Comparison of ENCODE assay signal across 1 cellular context in the genomic region with DNA sequence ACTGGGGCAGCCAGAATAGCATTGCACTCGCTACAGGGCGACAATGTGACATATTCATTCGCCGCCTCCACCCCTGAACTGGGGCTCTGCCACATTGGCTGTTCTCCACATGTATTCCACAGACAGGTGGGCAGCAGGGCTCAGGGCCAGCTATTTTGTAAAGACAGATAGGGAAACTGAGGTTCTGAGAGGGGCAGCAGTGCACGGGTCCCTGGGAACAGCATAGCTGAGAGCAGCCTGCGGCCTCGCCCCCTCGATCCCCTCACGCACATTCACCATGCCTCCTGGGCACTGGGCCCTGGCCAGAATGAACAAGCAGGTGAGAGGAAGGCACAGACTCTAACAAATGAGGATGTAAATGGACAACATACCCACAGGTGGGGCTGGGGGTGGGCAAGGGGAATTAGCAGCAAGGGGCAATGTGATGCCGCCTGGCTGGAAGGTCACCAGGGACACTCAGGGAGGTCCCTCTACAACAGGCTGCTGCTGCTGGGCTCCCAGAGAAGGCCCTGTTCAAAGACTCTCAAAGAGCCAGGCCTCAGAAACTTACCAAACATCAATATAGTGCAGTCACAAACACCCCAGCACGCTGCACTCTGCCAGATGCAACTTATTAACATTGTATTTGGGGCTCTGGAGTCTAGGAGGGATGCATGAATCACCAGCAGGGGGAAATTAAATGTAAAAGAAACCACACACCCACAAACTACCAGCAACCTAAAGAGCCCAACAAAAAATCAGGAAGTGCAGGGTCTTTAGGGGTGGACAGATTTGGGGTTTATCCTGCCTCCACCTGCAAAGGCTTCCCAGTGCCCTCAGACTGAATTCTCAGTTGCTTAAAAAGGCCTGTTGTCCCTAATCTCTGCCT.
TF ChIP-seq lines count a peak whose summit lies in the region.

No MANE protein-coding gene starts in this region.

TF ChIP-seq in SK-N-SH, 30 proteins besides CTCF, POLR2A, EP300 and RAD21 (continued from another document):
- TF ChIP-seq, protein P1, sequence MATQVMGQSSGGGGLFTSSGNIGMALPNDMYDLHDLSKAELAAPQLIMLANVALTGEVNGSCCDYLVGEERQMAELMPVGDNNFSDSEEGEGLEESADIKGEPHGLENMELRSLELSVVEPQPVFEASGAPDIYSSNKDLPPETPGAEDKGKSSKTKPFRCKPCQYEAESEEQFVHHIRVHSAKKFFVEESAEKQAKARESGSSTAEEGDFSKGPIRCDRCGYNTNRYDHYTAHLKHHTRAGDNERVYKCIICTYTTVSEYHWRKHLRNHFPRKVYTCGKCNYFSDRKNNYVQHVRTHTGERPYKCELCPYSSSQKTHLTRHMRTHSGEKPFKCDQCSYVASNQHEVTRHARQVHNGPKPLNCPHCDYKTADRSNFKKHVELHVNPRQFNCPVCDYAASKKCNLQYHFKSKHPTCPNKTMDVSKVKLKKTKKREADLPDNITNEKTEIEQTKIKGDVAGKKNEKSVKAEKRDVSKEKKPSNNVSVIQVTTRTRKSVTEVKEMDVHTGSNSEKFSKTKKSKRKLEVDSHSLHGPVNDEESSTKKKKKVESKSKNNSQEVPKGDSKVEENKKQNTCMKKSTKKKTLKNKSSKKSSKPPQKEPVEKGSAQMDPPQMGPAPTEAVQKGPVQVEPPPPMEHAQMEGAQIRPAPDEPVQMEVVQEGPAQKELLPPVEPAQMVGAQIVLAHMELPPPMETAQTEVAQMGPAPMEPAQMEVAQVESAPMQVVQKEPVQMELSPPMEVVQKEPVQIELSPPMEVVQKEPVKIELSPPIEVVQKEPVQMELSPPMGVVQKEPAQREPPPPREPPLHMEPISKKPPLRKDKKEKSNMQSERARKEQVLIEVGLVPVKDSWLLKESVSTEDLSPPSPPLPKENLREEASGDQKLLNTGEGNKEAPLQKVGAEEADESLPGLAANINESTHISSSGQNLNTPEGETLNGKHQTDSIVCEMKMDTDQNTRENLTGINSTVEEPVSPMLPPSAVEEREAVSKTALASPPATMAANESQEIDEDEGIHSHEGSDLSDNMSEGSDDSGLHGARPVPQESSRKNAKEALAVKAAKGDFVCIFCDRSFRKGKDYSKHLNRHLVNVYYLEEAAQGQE (IDR thresholded peaks at IDR 0.05; ENCODE audit: low read depth, low read length) = no peak
- TF ChIP-seq, protein P2, sequence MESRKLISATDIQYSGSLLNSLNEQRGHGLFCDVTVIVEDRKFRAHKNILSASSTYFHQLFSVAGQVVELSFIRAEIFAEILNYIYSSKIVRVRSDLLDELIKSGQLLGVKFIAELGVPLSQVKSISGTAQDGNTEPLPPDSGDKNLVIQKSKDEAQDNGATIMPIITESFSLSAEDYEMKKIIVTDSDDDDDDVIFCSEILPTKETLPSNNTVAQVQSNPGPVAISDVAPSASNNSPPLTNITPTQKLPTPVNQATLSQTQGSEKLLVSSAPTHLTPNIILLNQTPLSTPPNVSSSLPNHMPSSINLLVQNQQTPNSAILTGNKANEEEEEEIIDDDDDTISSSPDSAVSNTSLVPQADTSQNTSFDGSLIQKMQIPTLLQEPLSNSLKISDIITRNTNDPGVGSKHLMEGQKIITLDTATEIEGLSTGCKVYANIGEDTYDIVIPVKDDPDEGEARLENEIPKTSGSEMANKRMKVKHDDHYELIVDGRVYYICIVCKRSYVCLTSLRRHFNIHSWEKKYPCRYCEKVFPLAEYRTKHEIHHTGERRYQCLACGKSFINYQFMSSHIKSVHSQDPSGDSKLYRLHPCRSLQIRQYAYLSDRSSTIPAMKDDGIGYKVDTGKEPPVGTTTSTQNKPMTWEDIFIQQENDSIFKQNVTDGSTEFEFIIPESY (IDR thresholded peaks at IDR 0.05; ENCODE audit: borderline replicate concordance, low read depth) = no peak
- no peak for TF ChIP-seq POLR2AphosphoS5 (IDR thresholded peaks at IDR 0.05; ENCODE audit: low read depth, low read length)
- TF ChIP-seq SMC3 (IDR thresholded peaks at IDR 0.05; ENCODE audit: low read depth, low read length) = peak; percentile 36; the same call in 1 of the 2 replicates
- no peak for TF ChIP-seq RFX5 (IDR thresholded peaks at IDR 0.05; ENCODE audit: low read length)
- TF ChIP-seq, protein P3, sequence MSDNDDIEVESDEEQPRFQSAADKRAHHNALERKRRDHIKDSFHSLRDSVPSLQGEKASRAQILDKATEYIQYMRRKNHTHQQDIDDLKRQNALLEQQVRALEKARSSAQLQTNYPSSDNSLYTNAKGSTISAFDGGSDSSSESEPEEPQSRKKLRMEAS (IDR thresholded peaks at IDR 0.05; ENCODE audit: low read depth) = no peak
- TF ChIP-seq, protein P4, sequence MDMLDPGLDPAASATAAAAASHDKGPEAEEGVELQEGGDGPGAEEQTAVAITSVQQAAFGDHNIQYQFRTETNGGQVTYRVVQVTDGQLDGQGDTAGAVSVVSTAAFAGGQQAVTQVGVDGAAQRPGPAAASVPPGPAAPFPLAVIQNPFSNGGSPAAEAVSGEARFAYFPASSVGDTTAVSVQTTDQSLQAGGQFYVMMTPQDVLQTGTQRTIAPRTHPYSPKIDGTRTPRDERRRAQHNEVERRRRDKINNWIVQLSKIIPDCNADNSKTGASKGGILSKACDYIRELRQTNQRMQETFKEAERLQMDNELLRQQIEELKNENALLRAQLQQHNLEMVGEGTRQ (IDR thresholded peaks at IDR 0.05; ENCODE audit: borderline replicate concordance, low read depth, low read length) = no peak
- TF ChIP-seq NRF1 (IDR thresholded peaks at IDR 0.05; ENCODE audit: low read depth, low read length) = no peak
- TF ChIP-seq TAF1 (IDR thresholded peaks at IDR 0.05; ENCODE audit: borderline replicate concordance, low read depth, low read length) = no peak
- TF ChIP-seq RXRA (IDR thresholded peaks at IDR 0.05; ENCODE audit: borderline replicate concordance, low read depth) = no peak
- peak; percentile 73 for TF ChIP-seq TCF12 (IDR thresholded peaks at IDR 0.05)
- no peak for TF ChIP-seq MEF2A (IDR thresholded peaks at IDR 0.05; ENCODE audit: borderline replicate concordance, low read depth)
- no peak for TF ChIP-seq FOXM1 (IDR thresholded peaks at IDR 0.05; ENCODE audit: low read depth)
- no peak for TF ChIP-seq GATA2 (CRISPR knock-in tag; IDR thresholded peaks at IDR 0.05)
- TF ChIP-seq FOXJ3 (CRISPR knock-in tag; IDR thresholded peaks at IDR 0.05) = 0 out of 2 replicates have a peak, but pooled peaks have one; percentile 20
- no peak for TF ChIP-seq EZH2phosphoT487 (IDR thresholded peaks at IDR 0.05; ENCODE audit: borderline replicate concordance, low read depth)
- TF ChIP-seq JUND (IDR thresholded peaks at IDR 0.05) = no peak
- no peak for TF ChIP-seq ELF1 (IDR thresholded peaks at IDR 0.05)
- no peak for TF ChIP-seq YY1 (IDR thresholded peaks at IDR 0.05; ENCODE audit: low read depth)
- TF ChIP-seq MXI1 (IDR thresholded peaks at IDR 0.05; ENCODE audit: low read depth, low read length) = peak; percentile 65
- TF ChIP-seq RCOR1 (IDR thresholded peaks at IDR 0.05; ENCODE audit: low read length) = peak; percentile 64; the same call in 1 of the 2 replicates
- no peak for TF ChIP-seq TEAD4 (IDR thresholded peaks at IDR 0.05; ENCODE audit: borderline replicate concordance, insufficient read depth)
TF ChIP-seq in SK-N-SH: peak in this region for 5.
